2 cellular contexts compared by ENCODE assay signal in genomic region chr14:22860377-22860776, GRCh38. TPM values are rescaled to one million over a fixed set of nuclear protein-coding genes. Genes with fewer than 3 reads are reported as not detected.
"Had no signal": no experiment of that assay in that cellular context is flagged by ENCODE, and none has a peak within 500 bp of the region (broad histone marks: within the 10 kb centered on the region; RNA-seq: fewer than 3 reads in every experiment).

No MANE protein-coding gene starts in this region.

RNA-seq across cellular contexts. Expression of gene REM2, which starts 22.6 kb away (rescaled TPM):
- total RNA-seq: SJCRH30, SK-MEL-5 had no signal
